ENCODE assay signal across 8 cellular contexts in the genomic region with DNA sequence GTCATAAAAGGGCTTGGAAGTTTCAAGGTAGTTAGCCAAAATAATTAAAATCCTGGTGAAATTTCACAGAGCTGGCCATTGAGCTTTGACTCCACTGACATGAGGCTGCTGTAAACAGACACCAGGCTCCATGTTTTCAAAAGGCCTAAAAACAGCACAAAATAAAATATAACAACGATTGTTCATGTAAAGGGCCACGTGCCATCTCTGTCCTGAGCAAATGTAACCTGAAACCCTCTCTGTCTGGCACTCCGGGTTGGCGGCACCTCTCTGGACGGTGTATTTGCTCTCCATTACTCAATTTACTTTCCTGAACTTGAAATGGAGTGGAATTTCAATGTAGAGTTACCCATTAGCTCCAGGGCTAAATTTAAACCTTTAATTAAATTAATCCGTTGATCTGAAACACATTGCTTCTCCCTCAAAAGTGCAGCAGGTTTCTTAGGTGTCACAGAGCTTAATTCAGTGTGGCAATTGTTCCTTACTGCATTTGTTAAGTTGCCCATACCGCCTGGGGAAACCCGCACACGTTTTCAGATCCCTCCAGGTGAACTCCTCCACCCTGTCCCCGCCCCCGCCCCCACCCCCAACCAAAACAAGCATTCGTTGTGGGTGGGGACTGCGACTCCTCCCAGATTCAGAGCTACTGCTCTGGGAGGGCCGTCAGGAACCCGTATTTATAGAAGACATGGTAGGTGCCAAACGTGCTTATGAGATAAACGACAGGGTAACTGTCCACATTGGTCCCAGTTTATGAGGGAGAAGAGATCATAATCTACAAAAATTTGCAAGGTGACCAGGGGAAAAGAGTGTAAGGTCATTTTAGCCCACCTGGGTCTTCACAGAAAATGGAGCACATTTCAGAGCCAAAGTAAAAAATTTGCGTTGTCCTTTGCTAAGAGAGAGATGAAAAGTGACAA. TPM values are rescaled to one million over a fixed set of nuclear protein-coding genes. Genes with fewer than 3 reads are reported as not detected.
A peak's percentile ranks its signal among the peaks of the same experiment; 100 is the strongest.
DNase-seq lines count a peak whose midpoint lies in the region; ATAC-seq lines count a peak whose summit lies in the region.

No MANE protein-coding gene starts in this region.

- peaks cover 33% of the 10 kb centered on the region for H3K27me3 Mint-ChIP-seq in activated T-helper 1 cell treated with anti-CD3 and anti-CD28 coated beads, Interleukin-12 subunit alpha, Interleukin-12 subunit beta, Interleukin-2, Interleukin-4 antibody, amounts not matched to agents 30 ng/mL and 10 ng/mL and 1 ng/mL, durations not matched to agents 14 hours and 24 hours and 36 hours (ENCODE audit: insufficient read depth)

- ATAC-seq in HG03064 (IDR thresholded peaks at IDR 0.05; ENCODE audit: low read depth, unreplicated experiment): peak; percentile 30

- no peaks in the 10 kb centered on the region for H3K9me3 Mint-ChIP-seq in activated T-helper 1 cell treated with anti-CD3 and anti-CD28 coated beads, Interleukin-12 subunit alpha, Interleukin-12 subunit beta, Interleukin-2, Interleukin-4 antibody, amounts not matched to agents 30 ng/mL and 10 ng/mL and 1 ng/mL, durations not matched to agents 14 hours and 24 hours and 36 hours

- intact Hi-C loops in activated T-helper 1 cell treated with anti-CD3 and anti-CD28 coated beads, Interleukin-12 subunit alpha, Interleukin-12 subunit beta, Interleukin-2, Interleukin-4 antibody, amounts not matched to agents 30 ng/mL and 10 ng/mL and 1 ng/mL, durations not matched to agents 14 hours and 24 hours and 36 hours (cut with micrococcal nuclease): loop anchor here (2.0 to 10.0 kb wide), 6 partner anchors 62 to 451 kb away; partner anchors contain the start of genes NPC1 and RBBP8

- DNase-seq in NCI-H2227 (lab: John Stamatoyannopoulos, UW; ENCODE audit: unreplicated experiment) (peak; percentile 24), NCI-H2227 treated with DMSO at 0.1 percent for 48 hours (lab: John Stamatoyannopoulos, UW) (no peak), NCI-H2196 treated with DMSO at 0.1 percent for 48 hours (lab: John Stamatoyannopoulos, UW; ENCODE audit: unreplicated experiment) (peak; percentile 93), iPS-NIHi11 (ENCODE audit: low spot score) (peak; percentile 83), amniotic stem cell (lab: John Stamatoyannopoulos, UW) (no peak)
- DNase-seq in activated T-helper 1 cell treated with anti-CD3 and anti-CD28 coated beads, Interleukin-12 subunit alpha, Interleukin-12 subunit beta, Interleukin-2, Interleukin-4 antibody, amounts not matched to agents 30 ng/mL and 10 ng/mL and 1 ng/mL, durations not matched to agents 14 hours and 24 hours and 36 hours (ENCODE audit: low spot score): no peak
- DNase-seq in stimulated activated CD4-positive, alpha-beta T cell treated with anti-CD3 and anti-CD28 coated beads, TNF-alpha, amount 100 ng/mL, for 4 hours (ENCODE audit: low read depth in 3 of 3): peak in 2 of 3 experiments; percentile 17 to 38

- H3K36me3 Mint-ChIP-seq in activated T-helper 1 cell treated with anti-CD3 and anti-CD28 coated beads, Interleukin-12 subunit alpha, Interleukin-12 subunit beta, Interleukin-2, Interleukin-4 antibody, amounts not matched to agents 30 ng/mL and 10 ng/mL and 1 ng/mL, durations not matched to agents 14 hours and 24 hours and 36 hours (ENCODE audit: low read depth): peaks cover 2% of the 10 kb centered on the region

- H3K27ac Mint-ChIP-seq in activated T-helper 1 cell treated with anti-CD3 and anti-CD28 coated beads, Interleukin-12 subunit alpha, Interleukin-12 subunit beta, Interleukin-2, Interleukin-4 antibody, amounts not matched to agents 30 ng/mL and 10 ng/mL and 1 ng/mL, durations not matched to agents 14 hours and 24 hours and 36 hours: peak overlapping the region; percentile 7

- H3K4me1 Mint-ChIP-seq in activated T-helper 1 cell treated with anti-CD3 and anti-CD28 coated beads, Interleukin-12 subunit alpha, Interleukin-12 subunit beta, Interleukin-2, Interleukin-4 antibody, amounts not matched to agents 30 ng/mL and 10 ng/mL and 1 ng/mL, durations not matched to agents 14 hours and 24 hours and 36 hours (ENCODE audit: low read depth): peaks cover 29% of the 10 kb centered on the region

- peak overlapping the region; percentile 72 for H3K4me3 Mint-ChIP-seq in activated T-helper 1 cell treated with anti-CD3 and anti-CD28 coated beads, Interleukin-12 subunit alpha, Interleukin-12 subunit beta, Interleukin-2, Interleukin-4 antibody, amounts not matched to agents 30 ng/mL and 10 ng/mL and 1 ng/mL, durations not matched to agents 14 hours and 24 hours and 36 hours

RNA-seq across cellular contexts. Expression of gene CABLES1, which starts 1.2 kb away (rescaled TPM):
- total RNA-seq in activated T-helper 1 cell treated with anti-CD3 and anti-CD28 coated beads, Interleukin-12 subunit alpha, Interleukin-12 subunit beta, Interleukin-2, Interleukin-4 antibody, amounts not matched to agents 30 ng/mL and 10 ng/mL and 1 ng/mL, durations not matched to agents 14 hours and 24 hours and 36 hours: 3.1 and 3.2 TPM in 2 replicates

Comparison
In these comparisons a context has a peak if more than half of its experiments do, and no peak if none do; other contexts are left out.
1. DNase-seq: peak in NCI-H2227 (single experiment), NCI-H2196 treated with DMSO at 0.1 percent for 48 hours (single experiment), iPS-NIHi11 (single experiment) and stimulated activated CD4-positive, alpha-beta T cell treated with anti-CD3 and anti-CD28 coated beads, TNF-alpha, amount 100 ng/mL, for 4 hours (2 of 3); none in NCI-H2227 treated with DMSO at 0.1 percent for 48 hours (single experiment), activated T-helper 1 cell treated with anti-CD3 and anti-CD28 coated beads, Interleukin-12 subunit alpha, Interleukin-12 subunit beta, Interleukin-2, Interleukin-4 antibody, amounts not matched to agents 30 ng/mL and 10 ng/mL and 1 ng/mL, durations not matched to agents 14 hours and 24 hours and 36 hours (single experiment) and amniotic stem cell (single experiment).